Comparison of ENCODE assay signal across 18 cellular contexts in the genomic region with DNA sequence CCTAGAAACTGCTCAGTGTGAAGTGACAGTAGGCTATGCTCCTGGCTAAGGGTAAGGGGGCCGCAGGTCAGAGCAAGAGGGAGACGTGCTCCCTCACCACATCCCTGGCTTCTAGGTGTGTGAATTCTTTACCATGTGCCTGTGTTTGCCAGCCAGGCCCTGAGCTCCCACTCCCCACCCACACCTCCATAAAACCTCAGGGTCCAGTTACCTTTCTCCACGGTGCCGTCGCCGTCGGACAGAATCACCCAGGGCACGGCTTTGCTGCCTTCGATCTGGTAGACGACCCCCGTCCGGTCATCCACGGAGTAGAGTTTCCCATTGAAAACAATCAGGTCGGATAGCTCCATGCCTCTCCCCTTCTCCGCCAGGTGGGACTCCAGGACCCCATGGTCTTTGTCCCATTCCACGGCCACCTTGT. TPM values are rescaled to one million over a fixed set of nuclear protein-coding genes. Genes with fewer than 3 reads are reported as not detected.
DNase-seq lines count a peak whose midpoint lies in the region; ATAC-seq and TF ChIP-seq lines count a peak whose summit lies in the region.
"Had no signal": no experiment of that assay in that cellular context is flagged by ENCODE, and none has a peak within 500 bp of the region (broad histone marks: within the 10 kb centered on the region; RNA-seq: fewer than 3 reads in every experiment).

No MANE protein-coding gene starts in this region.

- H3K9me3 Mint-ChIP-seq in CD8-positive, alpha-beta T cell: no peaks in the 10 kb centered on the region
- no peaks in the 10 kb centered on the region for H3K9me3 Mint-ChIP-seq in activated CD4-positive, alpha-beta memory T cell treated with anti-CD3 and anti-CD28 coated beads, Interleukin-2, amount 10 ng/mL, durations not matched to agents 7 days and 5 days
- H3K9me3 Mint-ChIP-seq: natural killer cell, WTC11 had no signal

- POLR2A ChIA-PET in CD8-positive, alpha-beta T cell (lab: Charles Lee): no interaction called here
- POLR2A ChIA-PET in activated CD4-positive, alpha-beta memory T cell treated with anti-CD3 and anti-CD28 coated beads, Interleukin-2, amount 10 ng/mL, durations not matched to agents 7 days and 5 days (lab: Charles Lee): no interaction called here

- intact Hi-C loops in adrenal gland (cut with DNase I): no loop called here
- intact Hi-C loops in left lung (cut with DNase I): no loop called here
- intact Hi-C loops in spleen (cut with DNase I; ENCODE audit: low total_unique reads): no loop called here
- intact Hi-C loops in CD8-positive, alpha-beta T cell (cut with DNase I, micrococcal nuclease): no loop called here

- peak; percentile 28 for DNase-seq in H7
- peak in 4 of 7 donors; percentile 11 to 52 (median 24) for DNase-seq in adrenal gland
- DNase-seq in left lung: no peak
- no peak for DNase-seq in spleen
- DNase-seq in CD8-positive, alpha-beta T cell: no peak
- no peak for DNase-seq in activated CD4-positive, alpha-beta memory T cell treated with anti-CD3 and anti-CD28 coated beads, Interleukin-2, amount 10 ng/mL, durations not matched to agents 7 days and 5 days
- DNase-seq: activated CD8-positive, alpha-beta memory T cell treated with anti-CD3 and anti-CD28 coated beads for 24 hours; amniotic stem cell; MM.1S; natural killer cell; NCI-H187; NCI-H345; NK-92 treated with Interleukin-12 subunit alpha and Interleukin-12 subunit beta, amount 100 ng/mL, for 24 hours; T-helper 1 cell had no signal

- no peaks in the 10 kb centered on the region for H3K9me3 ChIP-seq in adrenal gland (replicated peaks in 1 of 3)
- H3K9me3 ChIP-seq in left lung: no peaks in the 10 kb centered on the region
- no peaks in the 10 kb centered on the region for H3K9me3 ChIP-seq in spleen
- H3K9me3 ChIP-seq in CD8-positive, alpha-beta T cell (ENCODE audit: low read length): no peaks in the 10 kb centered on the region

- peaks cover 9% of the 10 kb centered on the region for H3K4me1 Mint-ChIP-seq in CD8-positive, alpha-beta T cell (ENCODE audit: low read depth)
- peaks cover 1% of the 10 kb centered on the region for H3K4me1 Mint-ChIP-seq in activated CD4-positive, alpha-beta memory T cell treated with anti-CD3 and anti-CD28 coated beads, Interleukin-2, amount 10 ng/mL, durations not matched to agents 7 days and 5 days
- H3K4me1 Mint-ChIP-seq: WTC11 had no signal

- TF ChIP-seq POLR2A in adrenal gland (IDR thresholded peaks at IDR 0.05): no peak
- no peak for TF ChIP-seq POLR2A in spleen (IDR thresholded peaks at IDR 0.05)

- no peak overlapping the region for H3K27ac Mint-ChIP-seq in CD8-positive, alpha-beta T cell
- H3K27ac Mint-ChIP-seq in activated CD4-positive, alpha-beta memory T cell treated with anti-CD3 and anti-CD28 coated beads, Interleukin-2, amount 10 ng/mL, durations not matched to agents 7 days and 5 days: no peak overlapping the region
- H3K27ac Mint-ChIP-seq: WTC11 had no signal

- no peaks in the 10 kb centered on the region for H3K27me3 Mint-ChIP-seq in CD8-positive, alpha-beta T cell (ENCODE audit: low read depth)
- no peaks in the 10 kb centered on the region for H3K27me3 Mint-ChIP-seq in activated CD4-positive, alpha-beta memory T cell treated with anti-CD3 and anti-CD28 coated beads, Interleukin-2, amount 10 ng/mL, durations not matched to agents 7 days and 5 days

- peaks cover 24 to 46% of the 10 kb centered on the region in 2 donors for H3K4me1 ChIP-seq in adrenal gland (replicated peaks in 1 of 2)
- peaks cover 0 to 14% of the 10 kb centered on the region in 2 donors for H3K4me1 ChIP-seq in left lung
- peaks cover 6 to 86% (median 58%) of the 10 kb centered on the region in 6 donors for H3K4me1 ChIP-seq in spleen
- no peaks in the 10 kb centered on the region for H3K4me1 ChIP-seq in CD8-positive, alpha-beta T cell (ENCODE audit: insufficient read depth, low read length)

- H3K27me3 ChIP-seq in H7 (ENCODE audit: control insufficient read depth, insufficient read depth, low read length) (peaks cover 6% of the 10 kb centered on the region), adrenal gland (no peaks in the 10 kb centered on the region), left lung (no peaks in the 10 kb centered on the region), spleen (replicated peaks in 1 of 7) (no peaks in the 10 kb centered on the region)
- H3K27me3 ChIP-seq in CD8-positive, alpha-beta T cell (ENCODE audit: insufficient read depth, low read length): no peaks in the 10 kb centered on the region

- 87 to 93% (median 92%) methylated on average over 16 of the region's 16 CpGs for WGBS in adrenal gland, 4 donors
- 90 to 95% (median 93%) methylated on average over 16 of the region's 16 CpGs for WGBS in spleen, 5 donors

- ATAC-seq in left lung (no peak), HG03460 (IDR thresholded peaks at IDR 0.05; ENCODE audit: unreplicated experiment) (no peak)
- ATAC-seq in CD8-positive, alpha-beta T cell: no peak
- ATAC-seq: GM12878, WTC11 had no signal

- peak overlapping the region in 3 of 5 donors; percentile 33 to 79 (median 77) for H3K27ac ChIP-seq in adrenal gland
- peak overlapping the region; percentile 37 to 59 for H3K27ac ChIP-seq in left lung
- peak overlapping the region in 7 of 8 donors; percentile 56 to 88 (median 81) for H3K27ac ChIP-seq in spleen
- no peak overlapping the region for H3K27ac ChIP-seq in CD8-positive, alpha-beta T cell (ENCODE audit: low read depth, low read length)

- CTCF ChIA-PET in CD8-positive, alpha-beta T cell (lab: Charles Lee): interaction anchor here (0.7 to 1.1 kb wide), 3 partner anchors 17 to 745 kb away, joined by 3 read pairs; partner anchors contain the start of gene LGALS3BP
- CTCF ChIA-PET in activated CD4-positive, alpha-beta memory T cell treated with anti-CD3 and anti-CD28 coated beads, Interleukin-2, amount 10 ng/mL, durations not matched to agents 7 days and 5 days (lab: Charles Lee): no interaction called here

- H3K36me3 Mint-ChIP-seq in CD8-positive, alpha-beta T cell: peaks cover 68% of the 10 kb centered on the region
- H3K36me3 Mint-ChIP-seq in activated CD4-positive, alpha-beta memory T cell treated with anti-CD3 and anti-CD28 coated beads, Interleukin-2, amount 10 ng/mL, durations not matched to agents 7 days and 5 days (ENCODE audit: low read depth): peaks cover 59% of the 10 kb centered on the region
- H3K36me3 Mint-ChIP-seq: natural killer cell had no signal

- H3K4me3 ChIP-seq in H7 (ENCODE audit: insufficient read depth, low read depth, low read length) (no peak overlapping the region), adrenal gland (no peak overlapping the region), left lung (no peak overlapping the region), spleen (no peak overlapping the region)
- no peak overlapping the region for H3K4me3 ChIP-seq in CD8-positive, alpha-beta T cell (ENCODE audit: low read depth, low read length)
- H3K4me3 ChIP-seq: GM12878 had no signal

- no peak overlapping the region for H3K4me3 Mint-ChIP-seq in CD8-positive, alpha-beta T cell
- H3K4me3 Mint-ChIP-seq in activated CD4-positive, alpha-beta memory T cell treated with anti-CD3 and anti-CD28 coated beads, Interleukin-2, amount 10 ng/mL, durations not matched to agents 7 days and 5 days: no peak overlapping the region
- H3K4me3 Mint-ChIP-seq: natural killer cell, WTC11 had no signal

- TF ChIP-seq CTCF in adrenal gland (IDR thresholded peaks at IDR 0.05) (no peak), left lung (IDR thresholded peaks at IDR 0.05) (no peak), spleen (IDR thresholded peaks at IDR 0.05 in 8 of 11, conservative IDR thresholded peaks at IDR 0.05 in 3 of 11) (no peak)
- no peak for TF ChIP-seq CTCF in CD8-positive, alpha-beta T cell (IDR thresholded peaks at IDR 0.05)

- H3K36me3 ChIP-seq in H7 (replicated peaks; ENCODE audit: control insufficient read depth, insufficient read depth, low read length) (peaks cover 3% of the 10 kb centered on the region), adrenal gland (replicated peaks in 1 of 2) (peaks cover 0 to 63% of the 10 kb centered on the region in 2 donors), left lung (peaks cover 0 to 91% of the 10 kb centered on the region in 2 donors), spleen (peaks cover 2 to 100% (median 79%) of the 10 kb centered on the region in 6 donors)
- peaks cover 11% of the 10 kb centered on the region for H3K36me3 ChIP-seq in CD8-positive, alpha-beta T cell (ENCODE audit: insufficient read depth, low read length)

RNA-seq across cellular contexts. Expression of gene CANT1, which starts 12.8 kb away (rescaled TPM):
- total RNA-seq in H7 (2014; rRNA removed; shearing (Covaris generic)): 27.3 and 29.6 TPM in 2 replicates
- total RNA-seq in adrenal gland (10 to 100 TPM; 36.5 to 78.3 (median 61.5) TPM), left lung (10 to 100 TPM; 57.2 to 69.0 TPM), spleen (10 to 100 TPM; 48.1 to 76.6 (median 61.2) TPM)
- polyA plus RNA-seq in adrenal gland (10 to 100 TPM; 10.3 to 29.5 (median 10.7) TPM), spleen (10 to 100 TPM; 11.2 to 22.1 (median 12.3) TPM)
- total RNA-seq in CD8-positive, alpha-beta T cell: 10 to 100 TPM; 41.6 to 48.9 TPM
- total RNA-seq in activated CD4-positive, alpha-beta memory T cell treated with anti-CD3 and anti-CD28 coated beads, Interleukin-2, amount 10 ng/mL, durations not matched to agents 7 days and 5 days: 10 to 100 TPM; 78.4 to 81.1 TPM

RNA-seq across cellular contexts. Expression of gene LGALS3BP, which starts 17.1 kb away (rescaled TPM):
- total RNA-seq in H7 (2014; rRNA removed; shearing (Covaris generic)): 116 and 129 TPM in 2 replicates
- 1,000 to 10,000 TPM in 2 of 8 donors, 100 to 1,000 TPM in 6; 449 to 1,588 (median 791) TPM for total RNA-seq in adrenal gland
- polyA plus RNA-seq in adrenal gland: 100 to 1,000 TPM; 266 to 499 (median 286) TPM
- total RNA-seq in left lung: 100 to 1,000 TPM; 379 to 688 TPM
- 100 to 1,000 TPM in 5 of 7 donors, 10 to 100 TPM in 2; 85.7 to 188 (median 108) TPM for total RNA-seq in spleen
- polyA plus RNA-seq in spleen: 10 to 100 TPM; 33.6 to 58.7 (median 38.3) TPM
- total RNA-seq in CD8-positive, alpha-beta T cell: 10 to 100 TPM; 30.9 to 32.0 TPM
- total RNA-seq in activated CD4-positive, alpha-beta memory T cell treated with anti-CD3 and anti-CD28 coated beads, Interleukin-2, amount 10 ng/mL, durations not matched to agents 7 days and 5 days: 100 to 1,000 TPM; 209 to 219 TPM

RNA-seq across cellular contexts. Expression of gene C1QTNF1, which starts 27.2 kb away (rescaled TPM):
- total RNA-seq in H7 (2014; rRNA removed; shearing (Covaris generic)): 0.28 and 0.67 TPM in 2 replicates
- total RNA-seq in adrenal gland: 100 to 1,000 TPM in 6 of 8 donors, 10 to 100 TPM in 2; 74.6 to 175 (median 137) TPM
- polyA plus RNA-seq in adrenal gland: 100 to 1,000 TPM in 1 of 3 donors, 10 to 100 TPM in 2; 17.2 to 147 (median 74.4) TPM
- 10 to 100 TPM; 14.9 to 31.4 TPM for total RNA-seq in left lung
- 100 to 1,000 TPM in 1 of 7 donors, 10 to 100 TPM in 6; 26.5 to 101 (median 69.9) TPM for total RNA-seq in spleen
- polyA plus RNA-seq in spleen: 10 to 100 TPM; 14.7 to 29.1 (median 25.3) TPM
- under 1 TPM in 1 of 2 experiments, not detected in 1; 0.78 TPM for total RNA-seq in CD8-positive, alpha-beta T cell
- total RNA-seq in activated CD4-positive, alpha-beta memory T cell treated with anti-CD3 and anti-CD28 coated beads, Interleukin-2, amount 10 ng/mL, durations not matched to agents 7 days and 5 days: not detected
- total RNA-seq: G401 had no signal

Comparison
In these comparisons a context has a peak if more than half of its experiments do, and no peak if none do; other contexts are left out.
1. DNase-seq: peak in H7 (single experiment) and adrenal gland (4 of 7); none in left lung (0 of 2), spleen (single experiment), CD8-positive, alpha-beta T cell (0 of 7) and activated CD4-positive, alpha-beta memory T cell treated with anti-CD3 and anti-CD28 coated beads, Interleukin-2, amount 10 ng/mL, durations not matched to agents 7 days and 5 days (single experiment).